Comparison of ENCODE assay signal across 8 cellular contexts in genomic region chr2:112481050-112481527, GRCh38. TPM values are rescaled to one million over a fixed set of nuclear protein-coding genes. Genes with fewer than 3 reads are reported as not detected.
DNase-seq lines count a peak whose midpoint lies in the region; ATAC-seq, FAIRE-seq and TF ChIP-seq lines count a peak whose summit lies in the region.

No MANE protein-coding gene starts in this region.

- DNase-seq in D721Med (ENCODE audit: insufficient read length, low spot score) (peak; percentile 75), OCI-M2 (lab: John Stamatoyannopoulos, UW; ENCODE audit: unreplicated experiment) (peak; percentile 17), myocyte (ENCODE audit: low read depth) (peak; percentile 87)
- peak; percentile 85 for DNase-seq in activated T-cell treated with anti-CD3 and anti-CD28 coated beads, Interleukin-2, amount 50 U/mL, for 1 hour
- DNase-seq in stimulated activated CD8-positive, alpha-beta memory T cell treated with anti-CD3 and anti-CD28 coated beads, Interleukin-7, amount 100 ng/mL, for 24 hours (ENCODE audit: low read depth), result peak; percentile 47

- peak; percentile 93 for TF ChIP-seq CTCF in D721Med (IDR thresholded peaks at IDR 0.05; ENCODE audit: insufficient read depth, missing control alignments)

- H3K27me3 ChIP-seq in HUES6 (ENCODE audit: control insufficient read depth, insufficient read depth, low read length), result peaks cover 9% of the 10 kb centered on the region

- peaks cover 9% of the 10 kb centered on the region for H3K36me3 ChIP-seq in HUES6 (ENCODE audit: control insufficient read depth, insufficient read depth, low read length)

- H3K4me1 ChIP-seq in HUES6 (ENCODE audit: control insufficient read depth, insufficient read depth, low read length), result peaks cover 14% of the 10 kb centered on the region

- H3K27ac ChIP-seq in HUES6 (ENCODE audit: low read depth, low read length), result no peak overlapping the region

- H3K9me3 ChIP-seq in HUES6 (ENCODE audit: control insufficient read depth, insufficient read depth, low read depth, low read length), result no peaks in the 10 kb centered on the region

- no peak for FAIRE-seq in D721Med (lab: Jason Lieb, UNC)

- peak overlapping the region; percentile 85 for H3K4me3 ChIP-seq in HUES6 (ENCODE audit: low read depth, low read length)

- H3K9ac ChIP-seq in HUES6 (ENCODE audit: low read length), result peak overlapping the region; percentile 57

- ATAC-seq in GM21423 (IDR thresholded peaks at IDR 0.05; ENCODE audit: unreplicated experiment), result peak; percentile 64
- ATAC-seq in esophagus mucosa, result peak; percentile 83

RNA-seq across cellular contexts. Expression of gene TTL, which starts 0.9 kb away (rescaled TPM):
- total RNA-seq in esophagus mucosa (21.6 TPM), myocyte (49.0 and 79.6 TPM in 2 replicates)
- 34.1 TPM for polyA plus RNA-seq in myocyte (2012)

RNA-seq across cellular contexts. Expression of gene RGPD8, which starts 47.6 kb away (rescaled TPM):
- 3.5 TPM for total RNA-seq in esophagus mucosa
- 6.7 and 8.1 TPM in 2 replicates for total RNA-seq in myocyte
- polyA plus RNA-seq in myocyte (2012), result 1.4 TPM

Comparison
In these comparisons a context has a peak if more than half of its experiments do, and no peak if none do; other contexts are left out.
1. DNase-seq: peak in every context shown above with its lines; median percentile 87 in myocyte; 85 in activated T-cell treated with anti-CD3 and anti-CD28 coated beads, Interleukin-2, amount 50 U/mL, for 1 hour; 75 in D721Med; 47 in stimulated activated CD8-positive, alpha-beta memory T cell treated with anti-CD3 and anti-CD28 coated beads, Interleukin-7, amount 100 ng/mL, for 24 hours; 17 in OCI-M2.